Comparison of ENCODE assay signal across 1 cellular context in genomic region chr19:40411958-40412499, GRCh38.
TF ChIP-seq lines count a peak whose summit lies in the region.

No MANE protein-coding gene starts in this region.

TF ChIP-seq in IMR-90, 13 proteins besides CTCF, POLR2A, EP300 and RAD21:
- TF ChIP-seq RFX5 (IDR thresholded peaks at IDR 0.05; ENCODE audit: low read depth, low read length) (no peak), CHD1 (IDR thresholded peaks at IDR 0.05; ENCODE audit: low read depth, low read length) (no peak), BHLHE40 (IDR thresholded peaks at IDR 0.05; ENCODE audit: low read depth, low read length) (no peak), NFE2L2 (IDR thresholded peaks at IDR 0.05; ENCODE audit: low read depth, low read length) (no peak), RCOR1 (IDR thresholded peaks at IDR 0.05; ENCODE audit: insufficient replicate concordance, low read length) (no peak)
TF ChIP-seq in IMR-90: peak in this region for 0.
